ENCODE assay signal across 18 cellular contexts in genomic region chr1:231274119-231274825, GRCh38. TPM values are rescaled to one million over a fixed set of nuclear protein-coding genes. Genes with fewer than 3 reads are reported as not detected.
DNase-seq lines count a peak whose midpoint lies in the region; ATAC-seq and TF ChIP-seq lines count a peak whose summit lies in the region.
"Had no signal": no experiment of that assay in that cellular context is flagged by ENCODE, and none has a peak within 500 bp of the region (broad histone marks: within the 10 kb centered on the region; RNA-seq: fewer than 3 reads in every experiment).

No MANE protein-coding gene starts in this region.

- H3K36me3 ChIP-seq in left lung, result peaks cover 0 to 92% of the 10 kb centered on the region in 2 donors

- H3K9me3 ChIP-seq in left lung, result no peaks in the 10 kb centered on the region
- H3K9me3 ChIP-seq: BE2C, body of pancreas, gastrocnemius medialis, transverse colon had no signal

- ATAC-seq in activated T-cell treated with anti-CD3 and anti-CD28 coated beads, Interleukin-2, amount 50 U/mL, for 72 hours (replicated peaks in 1 of 2), result peak; percentile 91 to 92
- peak; percentile 25 for ATAC-seq in left lung
- ATAC-seq: body of pancreas, gastrocnemius medialis, Right ventricle myocardium inferior had no signal

- H3K4me3 Mint-ChIP-seq in activated T-cell treated with anti-CD3 and anti-CD28 coated beads, Interleukin-2, amount 50 U/mL, for 72 hours, result peak overlapping the region in 1 of 2 donors; percentile 9
- no peak overlapping the region for H3K4me3 Mint-ChIP-seq in type B pancreatic cell

- H3K36me3 Mint-ChIP-seq in activated T-cell treated with anti-CD3 and anti-CD28 coated beads, Interleukin-2, amount 50 U/mL, for 72 hours (ENCODE audit: insufficient read depth in 2 of 2), result peaks cover 10 to 34% of the 10 kb centered on the region in 2 donors
- peaks cover 50% of the 10 kb centered on the region for H3K36me3 Mint-ChIP-seq in type B pancreatic cell

- H3K4me3 ChIP-seq in left lung, result no peak overlapping the region
- H3K4me3 ChIP-seq: body of pancreas, coronary artery, gastrocnemius medialis, transverse colon had no signal

- no peak overlapping the region for H3K27ac ChIP-seq in left lung
- H3K27ac ChIP-seq: body of pancreas, coronary artery, transverse colon, WERI-Rb-1 had no signal

- H3K4me1 ChIP-seq in left lung, result no peaks in the 10 kb centered on the region
- H3K4me1 ChIP-seq: BE2C, body of pancreas, transverse colon had no signal

- H3K27me3 Mint-ChIP-seq in activated T-cell treated with anti-CD3 and anti-CD28 coated beads, Interleukin-2, amount 50 U/mL, for 72 hours (ENCODE audit: low read depth), result no peaks in the 10 kb centered on the region
- H3K27me3 Mint-ChIP-seq in type B pancreatic cell, result no peaks in the 10 kb centered on the region

- peaks cover 0 to 2% of the 10 kb centered on the region in 2 donors for H3K9me3 Mint-ChIP-seq in activated T-cell treated with anti-CD3 and anti-CD28 coated beads, Interleukin-2, amount 50 U/mL, for 72 hours
- H3K9me3 Mint-ChIP-seq in type B pancreatic cell, result no peaks in the 10 kb centered on the region

- peak overlapping the region; percentile 55 for H3K27ac Mint-ChIP-seq in activated T-cell treated with anti-CD3 and anti-CD28 coated beads, Interleukin-2, amount 50 U/mL, for 72 hours
- peak overlapping the region; percentile 32 for H3K27ac Mint-ChIP-seq in type B pancreatic cell

- no peaks in the 10 kb centered on the region for H3K27me3 ChIP-seq in left lung
- H3K27me3 ChIP-seq: BE2C, body of pancreas, gastrocnemius medialis, transverse colon had no signal

- peak; percentile 60 for DNase-seq in stimulated activated CD4-positive, alpha-beta T cell treated with anti-CD3 and anti-CD28 coated beads, Interleukin-1b, Interleukin-23, amount 100 ng/mL, for 48 hours
- DNase-seq in stimulated activated CD4-positive, alpha-beta T cell treated with anti-CD3 and anti-CD28 coated beads, Interleukin-12 subunit alpha, Interleukin-12 subunit beta, amount 100 ng/mL, for 4 hours, result no peak
- peak; percentile 55 to 61 for DNase-seq in activated T-cell treated with anti-CD3 and anti-CD28 coated beads, Interleukin-2, amount 50 U/mL, for 72 hours
- DNase-seq in left lung (no peak), type B pancreatic cell (ENCODE audit: extremely low spot score, unreplicated experiment) (no peak), NCI-H2107 (lab: John Stamatoyannopoulos, UW) (no peak), NCI-H2196 treated with DMSO at 0.1 percent for 48 hours (lab: John Stamatoyannopoulos, UW; ENCODE audit: unreplicated experiment) (no peak), DMS53 (lab: John Stamatoyannopoulos, UW) (no peak)
- DNase-seq: BE2C, body of pancreas, gastrocnemius medialis, MM.1S, NCI-H187 treated with DMSO at 0.1 percent for 48 hours, NCI-H510A, transverse colon, WERI-Rb-1 had no signal

- peaks cover 34% of the 10 kb centered on the region for H3K4me1 Mint-ChIP-seq in activated T-cell treated with anti-CD3 and anti-CD28 coated beads, Interleukin-2, amount 50 U/mL, for 72 hours (ENCODE audit: low read depth)
- H3K4me1 Mint-ChIP-seq in type B pancreatic cell (ENCODE audit: unreplicated experiment), result peaks cover 4% of the 10 kb centered on the region

- intact Hi-C loops in left lung (cut with DNase I), result no loop called here

- TF ChIP-seq CTCF in left lung (IDR thresholded peaks at IDR 0.05), result no peak
- TF ChIP-seq CTCF in type B pancreatic cell (conservative IDR thresholded peaks at IDR 0.05), result no peak

RNA-seq across cellular contexts. Expression of gene GNPAT, which starts 33.3 kb away (rescaled TPM):
- 10 to 100 TPM; 55.0 to 60.1 TPM for total RNA-seq in activated T-cell treated with anti-CD3 and anti-CD28 coated beads, Interleukin-2, amount 50 U/mL, for 72 hours
- total RNA-seq in left lung (10 to 100 TPM; 35.1 to 40.6 TPM), type B pancreatic cell (ENCODE audit: low replicate concordance) (39.7 and 54.3 TPM in 2 replicates)

Comparison
In these comparisons a context has a peak if more than half of its experiments do, and no peak if none do; other contexts are left out.
1. DNase-seq: peak in stimulated activated CD4-positive, alpha-beta T cell treated with anti-CD3 and anti-CD28 coated beads, Interleukin-1b, Interleukin-23, amount 100 ng/mL, for 48 hours (single experiment) and activated T-cell treated with anti-CD3 and anti-CD28 coated beads, Interleukin-2, amount 50 U/mL, for 72 hours (2 of 2); none in stimulated activated CD4-positive, alpha-beta T cell treated with anti-CD3 and anti-CD28 coated beads, Interleukin-12 subunit alpha, Interleukin-12 subunit beta, amount 100 ng/mL, for 4 hours (single experiment), left lung (0 of 2), type B pancreatic cell (single experiment), NCI-H2107 (single experiment), NCI-H2196 treated with DMSO at 0.1 percent for 48 hours (single experiment) and DMS53 (single experiment).